In genomic region chr14:90677484-90678045, GRCh38 we compare ENCODE assay signal across 12 cellular contexts.
DNase-seq lines count a peak whose midpoint lies in the region; ATAC-seq, FAIRE-seq and TF ChIP-seq lines count a peak whose summit lies in the region.
"Had no signal": no experiment of that assay in that cellular context is flagged by ENCODE, and none has a peak within 500 bp of the region (broad histone marks: within the 10 kb centered on the region; RNA-seq: fewer than 3 reads in every experiment).

No MANE protein-coding gene starts in this region.

- TF ChIP-seq POLR2A in body of pancreas (IDR thresholded peaks at IDR 0.05): no peak

- 74 to 88% methylated on average over 5 of the region's 5 CpGs for WGBS in body of pancreas, 2 donors

- H3K4me2 ChIP-seq in BLaER1: peak overlapping the region; percentile 36; the same call in 1 of the 2 replicates

- H3K4me1 ChIP-seq in BLaER1 (peaks cover 62% of the 10 kb centered on the region), mucosa of descending colon (ENCODE audit: low read depth) (no peaks in the 10 kb centered on the region), body of pancreas (no peaks in the 10 kb centered on the region)

- H3K4me3 ChIP-seq in BLaER1: no peak overlapping the region
- H3K4me3 ChIP-seq in mucosa of descending colon: no peak overlapping the region
- no peak overlapping the region for H3K4me3 ChIP-seq in body of pancreas

- H4K20me1 ChIP-seq in BLaER1: no peaks in the 10 kb centered on the region

- H3K36me3 ChIP-seq in BLaER1: peaks cover 19% of the 10 kb centered on the region; the same call in 1 of the 2 replicates
- no peaks in the 10 kb centered on the region for H3K36me3 ChIP-seq in mucosa of descending colon (ENCODE audit: low read depth)
- peaks cover 0 to 4% of the 10 kb centered on the region in 2 donors for H3K36me3 ChIP-seq in body of pancreas (replicated peaks in 1 of 2; ENCODE audit: insufficient read depth in 1 of 2, low read depth in 2 of 2)

- no peak for FAIRE-seq in GM19239 (lab: Jason Lieb, UNC)

- H3K27ac ChIP-seq in BLaER1 (no peak overlapping the region), body of pancreas (no peak overlapping the region)

- TF ChIP-seq CTCF in mucosa of descending colon (IDR thresholded peaks at IDR 0.05) (no peak), body of pancreas (IDR thresholded peaks at IDR 0.05) (no peak)

- no peaks in the 10 kb centered on the region for H3K27me3 ChIP-seq in BLaER1
- H3K27me3 ChIP-seq in body of pancreas: no peaks in the 10 kb centered on the region

- ATAC-seq in mucosa of descending colon (peak; percentile 34), HG02973 (IDR thresholded peaks at IDR 0.05; ENCODE audit: unreplicated experiment) (no peak), body of pancreas (no peak), GM18861 (IDR thresholded peaks at IDR 0.05; ENCODE audit: unreplicated experiment) (no peak)

- DNase-seq in LHCN-M2 (ENCODE audit: low read depth): peak; percentile 64
- DNase-seq in astrocyte of the hippocampus (ENCODE audit: low read depth, low spot score): peak; percentile 57
- DNase-seq in mucosa of descending colon: no peak
- no peak for DNase-seq in GM19239 (ENCODE audit: insufficient read length, low spot score)
- DNase-seq in body of pancreas: no peak
- DNase-seq: erythroblast, H7, NCI-H1048, occipital lobe had no signal

- H3K9me3 ChIP-seq in BLaER1 (no peaks in the 10 kb centered on the region), mucosa of descending colon (no peaks in the 10 kb centered on the region), body of pancreas (no peaks in the 10 kb centered on the region)

- no peak overlapping the region for H3K9ac ChIP-seq in BLaER1

- intact Hi-C loops in mucosa of descending colon (cut with DNase I, micrococcal nuclease) (no loop called here), body of pancreas (cut with DNase I) (no loop called here)

Comparison
In these comparisons a context has a peak if more than half of its experiments do, and no peak if none do; other contexts are left out.
1. DNase-seq: peak in LHCN-M2 (single experiment) and astrocyte of the hippocampus (single experiment); none in mucosa of descending colon (0 of 3), GM19239 (single experiment) and body of pancreas (0 of 4).